Comparison of ENCODE assay signal across 12 cellular contexts in the genomic region with DNA sequence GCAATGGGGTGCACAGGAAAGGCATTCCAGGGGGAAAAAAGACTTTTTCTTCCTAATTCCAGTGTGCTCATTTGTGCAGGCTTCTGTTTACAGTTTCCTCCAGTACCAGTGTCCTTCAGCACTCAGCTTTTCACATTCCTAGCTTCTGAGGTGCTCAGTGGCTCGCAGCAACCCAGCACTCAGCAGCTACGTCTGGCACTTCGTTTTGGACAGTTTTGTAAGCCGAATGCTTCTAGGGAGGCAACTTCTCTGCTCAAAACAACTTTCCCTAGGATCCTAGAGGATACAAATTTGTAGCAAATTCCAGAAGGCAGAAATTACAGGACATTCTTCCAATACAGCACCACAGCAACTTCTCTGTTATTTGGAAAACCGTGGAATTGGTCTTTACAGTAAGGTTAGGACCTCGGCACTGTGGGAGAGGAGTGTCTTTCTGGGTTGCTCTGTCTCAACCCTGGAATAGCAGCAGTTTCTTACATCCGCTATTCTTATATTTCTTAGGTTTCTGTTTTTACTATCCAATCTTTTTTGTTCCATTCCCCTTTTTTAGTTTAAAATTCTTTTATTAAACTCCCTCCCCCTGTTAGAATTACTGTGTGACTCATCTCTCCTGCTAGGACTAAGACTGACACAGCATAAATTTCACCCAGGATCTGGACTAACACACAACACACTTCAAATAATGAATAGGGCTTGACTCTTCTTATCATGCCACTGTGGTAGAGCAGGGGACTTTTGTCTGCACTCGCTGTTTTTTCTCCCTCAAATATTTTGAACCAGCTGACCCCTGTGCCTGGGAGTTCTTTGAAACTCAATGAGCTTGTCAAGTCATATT.
DNase-seq lines count a peak whose midpoint lies in the region; ATAC-seq and TF ChIP-seq lines count a peak whose summit lies in the region.
"Had no signal": no experiment of that assay in that cellular context is flagged by ENCODE, and none has a peak within 500 bp of the region (broad histone marks: within the 10 kb centered on the region; RNA-seq: fewer than 3 reads in every experiment).

No MANE protein-coding gene starts in this region.

- no peak overlapping the region for H2AFZ ChIP-seq in fibroblast of lung (ENCODE audit: low read length)

- peak; percentile 69 for DNase-seq in H4 (ENCODE audit: low spot score)
- DNase-seq in OCI-M1 (lab: John Stamatoyannopoulos, UW): peak; percentile 73
- DNase-seq in fibroblast of lung (ENCODE audit: low read depth in 2 of 2): peak; percentile 1 to 62
- peak; percentile 35 for DNase-seq in retinal pigment epithelial cell (ENCODE audit: low read depth)
- no peak for DNase-seq in stimulated activated naive CD8-positive, alpha-beta T cell treated with anti-CD3 and anti-CD28 coated beads, Interleukin-15, Interleukin-2, amounts not matched to agents 100 U/mL and 50 U/mL, for 24 hours
- no peak for DNase-seq in iPS-NIHi11 (ENCODE audit: low spot score)
- DNase-seq: natural killer cell, NCI-H1930, SW 1271, testis had no signal

- no peaks in the 10 kb centered on the region for H3K27me3 ChIP-seq in fibroblast of lung (ENCODE audit: control insufficient read depth, insufficient read depth, low read length)
- H3K27me3 ChIP-seq: testis had no signal

- H3K9me3 ChIP-seq in fibroblast of lung (ENCODE audit: control insufficient read depth, insufficient read depth, low read depth, low read length): no peaks in the 10 kb centered on the region
- H3K9me3 ChIP-seq: testis had no signal

- no peaks in the 10 kb centered on the region for H3K4me1 ChIP-seq in fibroblast of lung (ENCODE audit: control insufficient read depth, extremely low read depth, insufficient read depth, low read length)
- H3K4me1 ChIP-seq: testis had no signal

- H3K9ac ChIP-seq in fibroblast of lung (ENCODE audit: insufficient read depth, low read length): no peak overlapping the region

- no peak overlapping the region for H3K27ac ChIP-seq in fibroblast of lung (ENCODE audit: insufficient read depth, low read length)
- H3K27ac ChIP-seq: testis had no signal

- no peak for ATAC-seq in GM18498 (IDR thresholded peaks at IDR 0.05; ENCODE audit: unreplicated experiment)
- no peak for ATAC-seq in stimulated activated naive CD8-positive, alpha-beta T cell treated with anti-CD3 and anti-CD28 coated beads, Interleukin-15, Interleukin-2, amounts not matched to agents 100 U/mL and 50 U/mL, for 24 hours
- ATAC-seq: activated CD4-positive, CD25-positive, alpha-beta regulatory T cell treated with anti-CD3 and anti-CD28 coated beads, Interleukin-2, amount 50 U/mL, for 24 hours; natural killer cell had no signal

- no peak for TF ChIP-seq CTCF in fibroblast of lung (conservative IDR thresholded peaks at IDR 0.05 in 1 of 2, IDR thresholded peaks at IDR 0.05 in 1 of 2; ENCODE audit: low read depth in 1 of 2, low read length in 2 of 2)
- TF ChIP-seq CTCF in retinal pigment epithelial cell (conservative IDR thresholded peaks at IDR 0.05; ENCODE audit: low read depth, low read length): no peak

- no peaks in the 10 kb centered on the region for H3K36me3 ChIP-seq in fibroblast of lung (ENCODE audit: control insufficient read depth, insufficient read depth, low read length)

- H3K79me2 ChIP-seq in fibroblast of lung (ENCODE audit: control insufficient read depth, insufficient read depth, low read length): no peaks in the 10 kb centered on the region

- H4K20me1 ChIP-seq in fibroblast of lung (ENCODE audit: control insufficient read depth, extremely low read depth, insufficient read depth, low read length): no peaks in the 10 kb centered on the region

- H3K4me3 ChIP-seq in fibroblast of lung (replicated peaks in 1 of 4; ENCODE audit: control extremely low read depth in 1 of 4, insufficient read depth in 1 of 4, low read depth in 3 of 4, low read length in 4 of 4): no peak overlapping the region
- peak overlapping the region; percentile 26 for H3K4me3 ChIP-seq in retinal pigment epithelial cell (ENCODE audit: low read length)
- H3K4me3 ChIP-seq: testis had no signal

- H3K4me2 ChIP-seq in fibroblast of lung (ENCODE audit: extremely low read depth, insufficient read depth, low read length): no peak overlapping the region

Comparison
In these comparisons a context has a peak if more than half of its experiments do, and no peak if none do; other contexts are left out.
1. DNase-seq: peak in H4 (single experiment), OCI-M1 (single experiment), fibroblast of lung (2 of 2) and retinal pigment epithelial cell (single experiment); none in stimulated activated naive CD8-positive, alpha-beta T cell treated with anti-CD3 and anti-CD28 coated beads, Interleukin-15, Interleukin-2, amounts not matched to agents 100 U/mL and 50 U/mL, for 24 hours (single experiment) and iPS-NIHi11 (single experiment).